1 cellular context compared by ENCODE assay signal in genomic region chr7:106615808-106616691, GRCh38.
A peak's percentile ranks its signal among the peaks of the same experiment; 100 is the strongest.
TF ChIP-seq lines count a peak whose summit lies in the region.

No MANE protein-coding gene starts in this region.

TF ChIP-seq in K562, 482 proteins besides CTCF, POLR2A, EP300 and RAD21 (continued from another document and continues in another):
- TF ChIP-seq PCBP2 (IDR thresholded peaks at IDR 0.05; ENCODE audit: low read depth, low read length, poor library complexity, severe bottlenecking) = no peak
- TF ChIP-seq NR2C2 (CRISPR knock-in tag; IDR thresholded peaks at IDR 0.05) = no peak
- TF ChIP-seq NR2C2 (tag; IDR thresholded peaks at IDR 0.05) = peak; percentile 44; the same call in 1 of the 2 replicates
- peak in 1 of 3 experiments; percentile 20; a peak in 1 of 6 replicates for TF ChIP-seq ZBTB11 (CRISPR knock-in tag; IDR thresholded peaks at IDR 0.05)
- no peak; the same call in 1 of the 2 replicates for TF ChIP-seq MGA (IDR thresholded peaks at IDR 0.05)
- TF ChIP-seq JUNB (CRISPR knock-in tag; conservative IDR thresholded peaks at IDR 0.05) = no peak
- peak; percentile 85; the same call in 1 of the 2 replicates for TF ChIP-seq THRB (CRISPR knock-in tag; conservative IDR thresholded peaks at IDR 0.05)
- peak in 1 of 2 experiments; percentile 35; a peak in 2 of 4 replicates for TF ChIP-seq HDAC1 (IDR thresholded peaks at IDR 0.05)
- TF ChIP-seq DEAF1 (CRISPR knock-in tag; IDR thresholded peaks at IDR 0.05) = no peak
- no peak; the same call in 1 of the 2 replicates for TF ChIP-seq ZNF407 (IDR thresholded peaks at IDR 0.05; ENCODE audit: low read depth)
- no peak for TF ChIP-seq HIVEP1 (CRISPR knock-in tag; IDR thresholded peaks at IDR 0.05)
- TF ChIP-seq BRCA1 (IDR thresholded peaks at IDR 0.05) = no peak
- no peak for TF ChIP-seq BRCA1 (CRISPR knock-in tag; IDR thresholded peaks at IDR 0.05)
- TF ChIP-seq TBP (optimal IDR thresholded peaks at IDR 0.05; ENCODE audit: low read depth, low read length) = no peak
- no peak for TF ChIP-seq MTA3 (IDR thresholded peaks at IDR 0.05; ENCODE audit: borderline replicate concordance)
- peak in 1 of 2 experiments; percentile 47; a peak in 1 of 4 replicates for TF ChIP-seq ETV6 (IDR thresholded peaks at IDR 0.05; ENCODE audit: borderline replicate concordance in 1 of 2, low read depth in 2 of 2, low read length in 1 of 2)
- TF ChIP-seq ETV6 (CRISPR knock-in tag; IDR thresholded peaks at IDR 0.05; ENCODE audit: borderline replicate concordance) = no peak
- TF ChIP-seq ZNF124 (CRISPR knock-in tag; IDR thresholded peaks at IDR 0.05) = no peak
- no peak for TF ChIP-seq BCOR (IDR thresholded peaks at IDR 0.05)
- TF ChIP-seq PHB (CRISPR knock-in tag; IDR thresholded peaks at IDR 0.05) = no peak
- TF ChIP-seq ZBTB49 (CRISPR knock-in tag; IDR thresholded peaks at IDR 0.05; ENCODE audit: borderline replicate concordance) = no peak
- TF ChIP-seq NFE2L1 (tag; IDR thresholded peaks at IDR 0.05; ENCODE audit: borderline replicate concordance, low read depth) = no peak
- peak; percentile 41; the same call in 1 of the 2 replicates for TF ChIP-seq THRAP3 (IDR thresholded peaks at IDR 0.05; ENCODE audit: borderline replicate concordance)
